Comparison of ENCODE assay signal across 26 cellular contexts in genomic region chr7:90067171-90067570, GRCh38.
"Had no signal": no experiment of that assay in that cellular context is flagged by ENCODE, and none has a peak within 500 bp of the region (broad histone marks: within the 10 kb centered on the region; RNA-seq: fewer than 3 reads in every experiment).

No MANE protein-coding gene starts in this region.

- H3K4me2 ChIP-seq: neural progenitor cell, smooth muscle cell had no signal

- H3K4me1 ChIP-seq: gastrocnemius medialis, left lung, neural progenitor cell, parathyroid adenoma, right atrium auricular region, stomach, testis, tibial artery, upper lobe of left lung had no signal

- H2AFZ ChIP-seq: neural progenitor cell, parathyroid adenoma had no signal

- H3K4me3 ChIP-seq: dorsolateral prefrontal cortex, gastrocnemius medialis, left lung, mucosa of descending colon, neural progenitor cell, right atrium auricular region, smooth muscle cell, stomach, testis, tibial artery, upper lobe of left lung had no signal

- ATAC-seq: esophagus mucosa; gastrocnemius medialis; left lung; mucosa of descending colon; natural killer cell treated with Interleukin-12 subunit alpha and Interleukin-12 subunit beta and Interleukin-15 and Interleukin-18, amount 100 ng/mL, for 72 hours; sciatic nerve; stimulated activated effector memory CD8-positive, alpha-beta T cell treated with anti-CD3 and anti-CD28 coated beads, Interleukin-12 subunit alpha, Interleukin-12 subunit beta, amount 100 ng/mL, for 72 hours had no signal

- H3K9me3 ChIP-seq: gastrocnemius medialis, left lung, mucosa of descending colon, right atrium auricular region, stomach, testis, tibial artery, upper lobe of left lung had no signal

- H3K27ac ChIP-seq: dorsolateral prefrontal cortex, epithelial cell of prostate, gastrocnemius medialis, left lung, neural progenitor cell, parathyroid adenoma, right atrium auricular region, stomach, testis, tibial artery, upper lobe of left lung had no signal

- DNase-seq: dorsolateral prefrontal cortex; effector CD4-positive, alpha-beta T cell; foreskin fibroblast; gastrocnemius medialis; head of caudate nucleus; kidney; left lung; mucosa of descending colon; naive B cell; stimulated activated CD4-positive, alpha-beta T cell treated with anti-CD3 and anti-CD28 coated beads, Interleukin-12 subunit alpha, Interleukin-12 subunit beta, amount 100 ng/mL, for 4 hours; stimulated activated CD4-positive, alpha-beta T cell treated with anti-CD3 and anti-CD28 coated beads, Interleukin-1b, Interleukin-23, amount 100 ng/mL, for 48 hours; stimulated activated CD4-positive, alpha-beta T cell treated with anti-CD3 and anti-CD28 coated beads, Interleukin-4, amount 100 ng/mL, for 24 hours; stimulated activated naive CD4-positive, alpha-beta T cell treated with Interleukin-2 at 50 U/mL for 16 hours; stomach; testis; tibial artery; upper lobe of left lung had no signal

- H3K79me2 ChIP-seq: parathyroid adenoma had no signal

- H3K9ac ChIP-seq: neural progenitor cell, parathyroid adenoma had no signal

- H3K27me3 ChIP-seq: gastrocnemius medialis, left lung, neural progenitor cell, right atrium auricular region, stomach, testis, tibial artery, upper lobe of left lung had no signal

- H3K36me3 ChIP-seq: gastrocnemius medialis, left lung, neural progenitor cell, right atrium auricular region, stomach, tibial artery, upper lobe of left lung had no signal
